Comparison of ENCODE assay signal across 8 cellular contexts in the genomic region with DNA sequence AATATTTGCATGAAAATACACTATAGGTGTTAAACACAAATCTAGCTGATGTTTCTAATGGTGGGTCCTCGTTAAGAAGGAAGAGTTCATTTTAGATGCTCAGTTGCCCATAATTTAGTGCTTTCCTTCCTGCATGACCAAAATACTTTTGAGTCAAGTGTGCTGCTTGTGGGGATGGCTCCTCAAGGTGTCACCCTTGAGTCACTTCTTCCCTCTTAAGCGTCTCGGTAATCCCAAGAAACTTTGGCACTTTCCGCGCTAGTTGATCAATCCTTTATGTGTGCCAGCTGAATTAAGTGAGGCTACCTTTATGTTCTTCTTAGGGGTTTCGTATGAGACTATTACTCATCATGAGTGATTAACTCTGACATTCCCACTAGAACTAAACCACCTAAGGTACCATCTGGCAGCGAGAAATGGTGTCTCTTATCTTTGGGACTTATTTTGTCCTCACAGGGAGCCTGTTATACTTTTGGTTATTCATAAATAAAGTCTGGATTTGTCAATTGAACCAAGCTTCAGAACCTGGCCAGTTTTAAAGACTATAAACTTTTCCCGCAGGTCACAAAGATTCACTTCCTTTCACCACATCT.
DNase-seq lines count a peak whose midpoint lies in the region; ATAC-seq, FAIRE-seq and TF ChIP-seq lines count a peak whose summit lies in the region.

No MANE protein-coding gene starts in this region.

- H3K9ac ChIP-seq in NT2/D1 (ENCODE audit: insufficient read length, low read depth) = no peak overlapping the region

- no peaks in the 10 kb centered on the region for H3K9me3 ChIP-seq in NT2/D1 (ENCODE audit: insufficient read depth, low read length)
- H3K9me3 ChIP-seq in breast epithelium = no peaks in the 10 kb centered on the region

- TF ChIP-seq POLR2A in breast epithelium (IDR thresholded peaks at IDR 0.05) = no peak

- intact Hi-C loops in breast epithelium (cut with DNase I; ENCODE audit: low total_unique reads) = no loop called here

- TF ChIP-seq CTCF in breast epithelium (IDR thresholded peaks at IDR 0.05) = peak; percentile 65 to 75 (median 69)

- peak overlapping the region in 1 of 2 donors; percentile 14 for H3K27ac ChIP-seq in breast epithelium

- H3K27me3 ChIP-seq in NT2/D1 (ENCODE audit: insufficient read depth, insufficient read length) (no peaks in the 10 kb centered on the region), breast epithelium (no peaks in the 10 kb centered on the region)

- H3K4me3 ChIP-seq in NT2/D1 (ENCODE audit: insufficient read length, low read depth) = no peak overlapping the region
- peak overlapping the region in 2 of 3 donors; percentile 21 to 37 for H3K4me3 ChIP-seq in breast epithelium

- DNase-seq in CD1c-positive myeloid dendritic cell (ENCODE audit: extremely low spot score) (peak; percentile 38), GM19239 (ENCODE audit: insufficient read length, low spot score) (peak; percentile 20), NT2/D1 (ENCODE audit: low read depth, low spot score) (peak; percentile 40), breast epithelium (ENCODE audit: low spot score in 2 of 2) (peak in 1 of 2 donors; percentile 43), islet precursor cell (peak; percentile 63)
- DNase-seq in stimulated activated CD4-positive, alpha-beta T cell treated with anti-CD3 and anti-CD28 coated beads, Interleukin-2, amount 100 ng/mL, for 48 hours = peak; percentile 6 to 15
- DNase-seq in activated CD8-positive, alpha-beta memory T cell treated with anti-CD3 and anti-CD28 coated beads, Interleukin-2, amount 50 U/mL, for 4 hours = no peak

- no peaks in the 10 kb centered on the region for H3K36me3 ChIP-seq in NT2/D1 (ENCODE audit: insufficient read depth, insufficient read length, low read length)
- no peaks in the 10 kb centered on the region for H3K36me3 ChIP-seq in breast epithelium

- ATAC-seq in HG03280 (IDR thresholded peaks at IDR 0.05; ENCODE audit: unreplicated experiment) = no peak

- FAIRE-seq in GM19239 (lab: Jason Lieb, UNC) = peak; percentile 84

- H3K4me1 ChIP-seq in NT2/D1 (ENCODE audit: insufficient read depth, insufficient read length) (no peaks in the 10 kb centered on the region), breast epithelium (no peaks in the 10 kb centered on the region)
